ENCODE assay signal across 22 cellular contexts in the genomic region with DNA sequence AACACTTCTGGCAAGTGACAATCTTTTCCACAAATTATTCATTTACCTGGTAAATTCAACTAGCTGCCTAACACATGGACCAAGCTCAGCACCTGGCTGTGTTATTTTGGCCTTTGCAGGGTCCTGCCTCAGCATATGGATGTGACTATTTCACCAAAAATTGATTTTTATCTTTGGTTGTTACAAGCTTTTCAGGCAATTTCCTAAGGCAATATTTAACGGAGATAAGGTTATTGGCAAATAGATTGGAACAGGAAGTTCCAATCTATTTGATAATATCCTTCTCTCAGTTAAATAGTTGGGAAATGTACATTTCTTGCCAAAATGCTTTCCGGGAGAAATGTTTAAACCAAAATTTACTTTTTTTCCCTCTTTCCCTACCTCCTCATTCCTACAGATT.
"Had no signal": no experiment of that assay in that cellular context is flagged by ENCODE, and none has a peak within 500 bp of the region (broad histone marks: within the 10 kb centered on the region; RNA-seq: fewer than 3 reads in every experiment).

No MANE protein-coding gene starts in this region.

- H3K36me3 ChIP-seq: colonic mucosa, esophagus squamous epithelium, gastrocnemius medialis, heart right ventricle, left lung, lower lobe of right lung had no signal

- H3K4me1 ChIP-seq: colonic mucosa, esophagus squamous epithelium, gastrocnemius medialis, heart right ventricle, left lung, lower lobe of right lung had no signal

- H3K27ac ChIP-seq: colonic mucosa, epithelial cell of prostate, esophagus squamous epithelium, gastrocnemius medialis, heart right ventricle, left lung, lower lobe of right lung had no signal

- DNase-seq: colonic mucosa; cortex of kidney; effector CD8-positive, alpha-beta T cell; effector memory CD8-positive, alpha-beta T cell; endodermal cell; erythroblast; esophagus squamous epithelium; foreskin fibroblast; foreskin melanocyte; gastrocnemius medialis; glutamatergic neuron; head of caudate nucleus; heart right ventricle; hippocampal formation; left cardiac atrium; left lung; left ventricle myocardium superior; lower lobe of right lung; mesenchymal stem cell; mucosa of descending colon had no signal

- H3K9me3 ChIP-seq: colonic mucosa, esophagus squamous epithelium, gastrocnemius medialis, left lung, lower lobe of right lung, mucosa of descending colon had no signal

- H3K4me3 ChIP-seq: colonic mucosa, esophagus squamous epithelium, gastrocnemius medialis, heart right ventricle, left lung, lower lobe of right lung, mucosa of descending colon had no signal

- ATAC-seq: effector memory CD8-positive, alpha-beta T cell; esophagus mucosa; gastrocnemius medialis; heart right ventricle; left cardiac atrium; left lung; left ventricle myocardium superior; lower lobe of right lung; mucosa of descending colon had no signal

- H3K27me3 ChIP-seq: colonic mucosa, esophagus squamous epithelium, gastrocnemius medialis, left lung had no signal
